1 cellular context compared by ENCODE assay signal in genomic region chr6:30726506-30727413, GRCh38.
TF ChIP-seq lines count a peak whose summit lies in the region.

No MANE protein-coding gene starts in this region.

TF ChIP-seq in WTC11, 78 proteins besides CTCF, POLR2A, EP300 and RAD21 (continued from another document and continues in another):
- TF ChIP-seq MLX (CRISPR knock-in tag; IDR thresholded peaks at IDR 0.05) (no peak), NR2C2 (CRISPR knock-in tag; IDR thresholded peaks at IDR 0.05) (no peak), RELA (CRISPR knock-in tag; IDR thresholded peaks at IDR 0.05; ENCODE audit: borderline replicate concordance) (no peak), FOXK1 (CRISPR knock-in tag; IDR thresholded peaks at IDR 0.05) (no peak), USF2 (CRISPR knock-in tag; IDR thresholded peaks at IDR 0.05) (no peak), ESRRA (CRISPR knock-in tag; IDR thresholded peaks at IDR 0.05; ENCODE audit: borderline replicate concordance) (no peak), E2F4 (CRISPR knock-in tag; IDR thresholded peaks at IDR 0.05; ENCODE audit: borderline replicate concordance, low read depth) (no peak), ZBTB43 (CRISPR knock-in tag; IDR thresholded peaks at IDR 0.05) (no peak), USF1 (CRISPR knock-in tag; IDR thresholded peaks at IDR 0.05) (no peak), EMX1 (CRISPR knock-in tag; IDR thresholded peaks at IDR 0.05) (no peak; the same call in 1 of the 2 replicates), ERG (CRISPR knock-in tag; IDR thresholded peaks at IDR 0.05) (peak; percentile 68), FOXJ3 (CRISPR knock-in tag; IDR thresholded peaks at IDR 0.05; ENCODE audit: borderline replicate concordance) (no peak), TP53 (CRISPR knock-in tag; IDR thresholded peaks at IDR 0.05) (no peak), NR1H2 (CRISPR knock-in tag; IDR thresholded peaks at IDR 0.05) (no peak), FOXP4 (CRISPR knock-in tag; IDR thresholded peaks at IDR 0.05) (no peak), ZNF425 (CRISPR knock-in tag; conservative IDR thresholded peaks at IDR 0.05) (peak; percentile 70; the same call in 1 of the 2 replicates), CREM (CRISPR knock-in tag; IDR thresholded peaks at IDR 0.05) (no peak), CREB1 (CRISPR knock-in tag; IDR thresholded peaks at IDR 0.05) (no peak), SMAD4 (CRISPR knock-in tag; IDR thresholded peaks at IDR 0.05) (no peak), HMGA2 (CRISPR knock-in tag; IDR thresholded peaks at IDR 0.05) (no peak), ZNF416 (CRISPR knock-in tag; IDR thresholded peaks at IDR 0.05) (peak; percentile 77; the same call in 1 of the 2 replicates), CDX4 (CRISPR knock-in tag; IDR thresholded peaks at IDR 0.05; ENCODE audit: borderline replicate concordance) (no peak), SP1 (CRISPR knock-in tag; conservative IDR thresholded peaks at IDR 0.05) (no peak), GABPB1 (CRISPR knock-in tag; IDR thresholded peaks at IDR 0.05) (no peak), ATF1 (CRISPR knock-in tag; IDR thresholded peaks at IDR 0.05) (no peak), GRHL2 (CRISPR knock-in tag; IDR thresholded peaks at IDR 0.05; ENCODE audit: insufficient replicate concordance, severe bottlenecking) (no peak), NFYB (CRISPR knock-in tag; conservative IDR thresholded peaks at IDR 0.05; ENCODE audit: low read depth) (no peak), ZSCAN18 (CRISPR knock-in tag; IDR thresholded peaks at IDR 0.05) (no peak), TEAD1 (CRISPR knock-in tag; IDR thresholded peaks at IDR 0.05) (no peak), ZNF138 (CRISPR knock-in tag; conservative IDR thresholded peaks at IDR 0.05) (no peak), SMAD3 (CRISPR knock-in tag; IDR thresholded peaks at IDR 0.05; ENCODE audit: borderline replicate concordance) (no peak), MAX (CRISPR knock-in tag; IDR thresholded peaks at IDR 0.05) (no peak), AR (CRISPR knock-in tag; IDR thresholded peaks at IDR 0.05) (peak; percentile 82; the same call in 1 of the 2 replicates), PREB (CRISPR knock-in tag; IDR thresholded peaks at IDR 0.05; ENCODE audit: borderline replicate concordance) (no peak), MYBL2 (CRISPR knock-in tag; IDR thresholded peaks at IDR 0.05) (no peak), ZNF423 (CRISPR knock-in tag; IDR thresholded peaks at IDR 0.05) (no peak), KAT7 (CRISPR knock-in tag; IDR thresholded peaks at IDR 0.05; ENCODE audit: borderline replicate concordance) (no peak), MXD4 (CRISPR knock-in tag; IDR thresholded peaks at IDR 0.05; ENCODE audit: borderline replicate concordance) (no peak), JAZF1 (CRISPR knock-in tag; IDR thresholded peaks at IDR 0.05) (no peak), PRDM15 (CRISPR knock-in tag; IDR thresholded peaks at IDR 0.05) (no peak)
